ENCODE assay signal across 21 cellular contexts in genomic region chr7:47132471-47132870, GRCh38.
"Had no signal": no experiment of that assay in that cellular context is flagged by ENCODE, and none has a peak within 500 bp of the region (broad histone marks: within the 10 kb centered on the region; RNA-seq: fewer than 3 reads in every experiment).

No MANE protein-coding gene starts in this region.

- H3K27me3 ChIP-seq: tibial artery had no signal

- H3K27ac ChIP-seq: left ventricle myocardium inferior, spleen, tibial artery had no signal

- ATAC-seq: activated T-cell treated with anti-CD3 and anti-CD28 coated beads, Interleukin-2, amount 50 U/mL, for 72 hours; naive thymus-derived CD8-positive, alpha-beta T cell; T-helper 17 cell had no signal

- H3K4me3 ChIP-seq: left ventricle myocardium inferior, spleen, tibial artery had no signal

- H3K4me1 ChIP-seq: spleen, tibial artery had no signal

- H3K9me3 ChIP-seq: left ventricle myocardium inferior, spleen, tibial artery had no signal

- FAIRE-seq: endometrium, frontal cortex had no signal

- DNase-seq: activated CD4-positive, alpha-beta T cell treated with anti-CD3 and anti-CD28 coated beads for 4 hours; activated CD4-positive, alpha-beta T cell treated with anti-CD3 and anti-CD28 coated beads, Interleukin-2, amount 50 U/mL, for 48 hours; activated CD4-positive, CD25-positive, alpha-beta regulatory T cell; activated effector memory CD4-positive, alpha-beta T cell treated with Interleukin-2 at 50 U/mL for 16 hours; activated naive CD4-positive, alpha-beta T cell treated with anti-CD3 and anti-CD28 coated beads, Interleukin-2, amount 10 ng/mL, durations not matched to agents 7 days and 5 days; activated T-cell treated with anti-CD3 and anti-CD28 coated beads, Interleukin-2, amount 50 U/mL, for 72 hours; caudate nucleus; effector CD4-positive, alpha-beta T cell; erythroblast; hippocampal formation; kidney glomerular epithelial cell; left ventricle myocardium inferior; naive thymus-derived CD8-positive, alpha-beta T cell; spleen; stimulated activated CD4-positive, alpha-beta T cell treated with anti-CD3 and anti-CD28 coated beads, Interleukin-4, amount 100 ng/mL, for 1 hour; stimulated activated naive CD4-positive, alpha-beta T cell treated with Interleukin-2 at 50 U/mL for 16 hours; substantia nigra; T-helper 17 cell; tibial artery had no signal

- H3K36me3 ChIP-seq: left ventricle myocardium inferior, spleen, tibial artery had no signal
